24 cellular contexts compared by ENCODE assay signal in genomic region chr9:131521822-131522221, GRCh38. TPM values are rescaled to one million over a fixed set of nuclear protein-coding genes. Genes with fewer than 3 reads are reported as not detected.
DNase-seq lines count a peak whose midpoint lies in the region; ATAC-seq and TF ChIP-seq lines count a peak whose summit lies in the region.
"Had no signal": no experiment of that assay in that cellular context is flagged by ENCODE, and none has a peak within 500 bp of the region (broad histone marks: within the 10 kb centered on the region; RNA-seq: fewer than 3 reads in every experiment).

No MANE protein-coding gene starts in this region.

- no peaks in the 10 kb centered on the region for H3K9me3 Mint-ChIP-seq in natural killer cell
- H3K9me3 Mint-ChIP-seq in natural killer cell treated with Interleukin-12 subunit alpha and Interleukin-12 subunit beta and Interleukin-15 and Interleukin-18, amount 100 ng/mL, for 72 hours = no peaks in the 10 kb centered on the region
- no peaks in the 10 kb centered on the region for H3K9me3 Mint-ChIP-seq in effector memory CD8-positive, alpha-beta T cell
- H3K9me3 Mint-ChIP-seq in stimulated activated naive B cell treated with anti-CD40 and anti-IgM and Interleukin-4, amounts not matched to agents 10 μg/mL and 1 μg/mL and 100 μg/mL, for 72 hours = no peaks in the 10 kb centered on the region
- H3K9me3 Mint-ChIP-seq: CD4-positive, alpha-beta memory T cell; HFFc6 had no signal

- peaks cover 80 to 99% of the 10 kb centered on the region in 2 donors for H3K36me3 ChIP-seq in neuronal stem cell (replicated peaks in 1 of 2; ENCODE audit: control insufficient read depth in 2 of 2, insufficient read depth in 2 of 2, low read length in 2 of 2)

- no peak overlapping the region for H3K4me2 ChIP-seq in neuronal stem cell (ENCODE audit: insufficient read depth, low read length, poor library complexity, severe bottlenecking)
- H3K4me2 ChIP-seq: BLaER1 had no signal

- H3K4me3 Mint-ChIP-seq in natural killer cell = peak overlapping the region; percentile 52
- H3K4me3 Mint-ChIP-seq in natural killer cell treated with Interleukin-12 subunit alpha and Interleukin-12 subunit beta and Interleukin-15 and Interleukin-18, amount 100 ng/mL, for 72 hours = no peak overlapping the region
- no peak overlapping the region for H3K4me3 Mint-ChIP-seq in effector memory CD8-positive, alpha-beta T cell
- H3K4me3 Mint-ChIP-seq in stimulated activated naive B cell treated with anti-CD40 and anti-IgM and Interleukin-4, amounts not matched to agents 10 μg/mL and 1 μg/mL and 100 μg/mL, for 72 hours = no peak overlapping the region
- H3K4me3 Mint-ChIP-seq: CD14-positive monocyte; CD4-positive, alpha-beta memory T cell; HFFc6 had no signal

- H2AFZ ChIP-seq in neuronal stem cell (ENCODE audit: low read length) = no peak overlapping the region
- H2AFZ ChIP-seq: GM23248 had no signal

- no peak for TF ChIP-seq CTCF in natural killer cell (IDR thresholded peaks at IDR 0.05)

- no peak overlapping the region for H3K9ac ChIP-seq in neuronal stem cell (ENCODE audit: low read depth, low read length, poor library complexity)
- H3K9ac ChIP-seq: BLaER1, GM23248 had no signal

- WGBS in neuronal stem cell (ENCODE audit: extremely low coverage in 2 of 2, insufficient read length in 2 of 2, insufficient replicate concordance in 1 of 2), 2 donors = no CpG with 5 or more reads among the region's 13 CpGs

- intact Hi-C loops in natural killer cell (cut with micrococcal nuclease) = no loop called here
- intact Hi-C loops in posterior vena cava (cut with DNase I) = loop anchor here in 1 of 2 donors (5.0 kb wide), 1 partner anchor 1635 kb away; no protein-coding TSS in a partner anchor

- H3K27ac Mint-ChIP-seq in natural killer cell = no peak overlapping the region
- no peak overlapping the region for H3K27ac Mint-ChIP-seq in natural killer cell treated with Interleukin-12 subunit alpha and Interleukin-12 subunit beta and Interleukin-15 and Interleukin-18, amount 100 ng/mL, for 72 hours
- peak overlapping the region; percentile 44 to 60 for H3K27ac Mint-ChIP-seq in effector memory CD8-positive, alpha-beta T cell
- H3K27ac Mint-ChIP-seq in stimulated activated naive B cell treated with anti-CD40 and anti-IgM and Interleukin-4, amounts not matched to agents 10 μg/mL and 1 μg/mL and 100 μg/mL, for 72 hours = peak overlapping the region; percentile 81
- H3K27ac Mint-ChIP-seq: HFFc6 had no signal

- H2AK5ac ChIP-seq in neuronal stem cell (ENCODE audit: low read depth, low read length) = no peak overlapping the region

- no peak overlapping the region for H2BK15ac ChIP-seq in neuronal stem cell (ENCODE audit: low read length)

- H3K4me1 Mint-ChIP-seq in natural killer cell = no peaks in the 10 kb centered on the region
- no peaks in the 10 kb centered on the region for H3K4me1 Mint-ChIP-seq in natural killer cell treated with Interleukin-12 subunit alpha and Interleukin-12 subunit beta and Interleukin-15 and Interleukin-18, amount 100 ng/mL, for 72 hours (ENCODE audit: low read depth in 2 of 2)
- H3K4me1 Mint-ChIP-seq in effector memory CD8-positive, alpha-beta T cell (ENCODE audit: low read depth in 2 of 2) = peaks cover 0 to 1% of the 10 kb centered on the region in 2 donors
- peaks cover 4 to 11% of the 10 kb centered on the region in 2 donors for H3K4me1 Mint-ChIP-seq in stimulated activated naive B cell treated with anti-CD40 and anti-IgM and Interleukin-4, amounts not matched to agents 10 μg/mL and 1 μg/mL and 100 μg/mL, for 72 hours
- H3K4me1 Mint-ChIP-seq: CD14-positive monocyte had no signal

- no peaks in the 10 kb centered on the region for H3K9me3 ChIP-seq in neuronal stem cell (replicated peaks in 1 of 2; ENCODE audit: control insufficient read depth in 2 of 2, insufficient read depth in 1 of 2, low read depth in 1 of 2, low read length in 2 of 2)
- H3K9me3 ChIP-seq: BLaER1 had no signal

- H4K91ac ChIP-seq in neuronal stem cell (ENCODE audit: low read depth, low read length, poor library complexity) = no peak overlapping the region

- H2BK5ac ChIP-seq in neuronal stem cell (ENCODE audit: low read length) = no peak overlapping the region

- no peak overlapping the region for H2BK120ac ChIP-seq in neuronal stem cell (ENCODE audit: low read depth, low read length)

- peaks cover 4% of the 10 kb centered on the region for H3K79me1 ChIP-seq in neuronal stem cell (ENCODE audit: low read depth, low read length)

- H3K27me3 ChIP-seq in neuronal stem cell (ENCODE audit: control insufficient read depth in 3 of 3, insufficient read depth in 3 of 3, low read depth in 1 of 3, low read length in 3 of 3) = no peaks in the 10 kb centered on the region
- H3K27me3 ChIP-seq: BLaER1 had no signal

- H3K14ac ChIP-seq in neuronal stem cell (ENCODE audit: low read length) = no peak overlapping the region

- H3K27ac ChIP-seq in neuronal stem cell (replicated peaks; ENCODE audit: low read length) = no peak overlapping the region
- H3K27ac ChIP-seq: BLaER1, GM23248, HL-60 had no signal

- no peak overlapping the region for H3K18ac ChIP-seq in neuronal stem cell (ENCODE audit: low read length)

- DNase-seq in natural killer cell (no peak), posterior vena cava (ENCODE audit: low spot score) (peak; percentile 67), neuronal stem cell (ENCODE audit: low spot score) (no peak), iPS-NIHi11 (ENCODE audit: low spot score) (no peak)
- DNase-seq in natural killer cell treated with Interleukin-12 subunit alpha and Interleukin-12 subunit beta and Interleukin-15 and Interleukin-18, amount 100 ng/mL, for 72 hours (ENCODE audit: low spot score) = no peak
- DNase-seq in effector memory CD8-positive, alpha-beta T cell = no peak
- no peak for DNase-seq in stimulated activated naive B cell treated with anti-CD40 and anti-IgM and Interleukin-4, amounts not matched to agents 10 μg/mL and 1 μg/mL and 100 μg/mL, for 72 hours
- DNase-seq: 8988T; CD4-positive, alpha-beta memory T cell; DMS153; DMS79; GDM1; GM23248; HFFc6 had no signal

- no peak overlapping the region for H4K8ac ChIP-seq in neuronal stem cell (ENCODE audit: low read depth, low read length)

- no peak for ATAC-seq in natural killer cell
- no peak for ATAC-seq in natural killer cell treated with Interleukin-12 subunit alpha and Interleukin-12 subunit beta and Interleukin-15 and Interleukin-18, amount 100 ng/mL, for 72 hours
- no peak for ATAC-seq in effector memory CD8-positive, alpha-beta T cell (replicated peaks)
- no peak for ATAC-seq in stimulated activated naive B cell treated with anti-CD40 and anti-IgM and Interleukin-4, amounts not matched to agents 10 μg/mL and 1 μg/mL and 100 μg/mL, for 72 hours (replicated peaks)
- ATAC-seq in GM18868 (IDR thresholded peaks at IDR 0.05; ENCODE audit: unreplicated experiment) = no peak
- ATAC-seq: HCT116, K562 had no signal

- no peak overlapping the region for H3K4ac ChIP-seq in neuronal stem cell (ENCODE audit: low read length)

- H2BK12ac ChIP-seq in neuronal stem cell (ENCODE audit: low read length) = no peak overlapping the region

- no peaks in the 10 kb centered on the region for H3K4me1 ChIP-seq in neuronal stem cell (ENCODE audit: control insufficient read depth in 2 of 2, insufficient read depth in 1 of 2, low read depth in 1 of 2, low read length in 2 of 2)

- no peak overlapping the region for H3K4me3 ChIP-seq in neuronal stem cell (ENCODE audit: low read length in 2 of 2)
- H3K4me3 ChIP-seq: BLaER1, GM23248, K562 had no signal

- H3K23ac ChIP-seq in neuronal stem cell (ENCODE audit: low read depth, low read length, poor library complexity) = no peak overlapping the region

- no peaks in the 10 kb centered on the region for H3K36me3 Mint-ChIP-seq in natural killer cell
- H3K36me3 Mint-ChIP-seq in natural killer cell treated with Interleukin-12 subunit alpha and Interleukin-12 subunit beta and Interleukin-15 and Interleukin-18, amount 100 ng/mL, for 72 hours = no peaks in the 10 kb centered on the region
- H3K36me3 Mint-ChIP-seq in effector memory CD8-positive, alpha-beta T cell (ENCODE audit: insufficient read depth) = peaks cover 55% of the 10 kb centered on the region
- H3K36me3 Mint-ChIP-seq in stimulated activated naive B cell treated with anti-CD40 and anti-IgM and Interleukin-4, amounts not matched to agents 10 μg/mL and 1 μg/mL and 100 μg/mL, for 72 hours = peaks cover 42 to 48% of the 10 kb centered on the region in 2 donors

- H3K27me3 Mint-ChIP-seq in natural killer cell (ENCODE audit: low read depth in 2 of 2) = no peaks in the 10 kb centered on the region
- no peaks in the 10 kb centered on the region for H3K27me3 Mint-ChIP-seq in natural killer cell treated with Interleukin-12 subunit alpha and Interleukin-12 subunit beta and Interleukin-15 and Interleukin-18, amount 100 ng/mL, for 72 hours
- H3K27me3 Mint-ChIP-seq in effector memory CD8-positive, alpha-beta T cell = no peaks in the 10 kb centered on the region
- no peaks in the 10 kb centered on the region for H3K27me3 Mint-ChIP-seq in stimulated activated naive B cell treated with anti-CD40 and anti-IgM and Interleukin-4, amounts not matched to agents 10 μg/mL and 1 μg/mL and 100 μg/mL, for 72 hours
- H3K27me3 Mint-ChIP-seq: CD4-positive, alpha-beta memory T cell had no signal

RNA-seq across cellular contexts. Expression of gene UCK1, which starts 9.2 kb away (rescaled TPM):
- total RNA-seq in natural killer cell (10 to 100 TPM; 29.9 to 35.2 (median 30.2) TPM), posterior vena cava (10 to 100 TPM; 16.8 to 18.8 TPM)
- total RNA-seq in natural killer cell treated with Interleukin-12 subunit alpha and Interleukin-12 subunit beta and Interleukin-15 and Interleukin-18, amount 100 ng/mL, for 72 hours = 10 to 100 TPM; 24.9 to 37.4 TPM
- polyA plus RNA-seq in neuronal stem cell (2013, experiment 1 of 2) = 24.3 TPM
- polyA plus RNA-seq in neuronal stem cell (2013, experiment 2 of 2) = 26.2 TPM

RNA-seq across cellular contexts. Expression of gene POMT1, which starts 19.1 kb away (rescaled TPM):
- total RNA-seq in natural killer cell (10 to 100 TPM; 35.5 to 38.8 (median 36.3) TPM), posterior vena cava (10 to 100 TPM; 18.2 to 22.8 TPM)
- total RNA-seq in natural killer cell treated with Interleukin-12 subunit alpha and Interleukin-12 subunit beta and Interleukin-15 and Interleukin-18, amount 100 ng/mL, for 72 hours = 10 to 100 TPM; 30.5 to 53.4 TPM
- 25.6 TPM for polyA plus RNA-seq in neuronal stem cell (2013, experiment 1 of 2)
- 24.1 TPM for polyA plus RNA-seq in neuronal stem cell (2013, experiment 2 of 2)

RNA-seq across cellular contexts. Expression of gene PRRT1B, which starts 23.5 kb away (rescaled TPM):
- not detected for total RNA-seq in natural killer cell
- total RNA-seq in natural killer cell treated with Interleukin-12 subunit alpha and Interleukin-12 subunit beta and Interleukin-15 and Interleukin-18, amount 100 ng/mL, for 72 hours = not detected
- total RNA-seq in posterior vena cava = not detected
- polyA plus RNA-seq in neuronal stem cell (2013, experiment 1 of 2) = not detected
- not detected for polyA plus RNA-seq in neuronal stem cell (2013, experiment 2 of 2)
- total RNA-seq: A673; CD4-positive, alpha-beta memory T cell; Daoy; GM23248; HFFc6; HT1080; K562 had no signal
- polyA plus RNA-seq: AG04450; CD14-positive monocyte; CD4-positive, alpha-beta memory T cell; GM23248; K562 had no signal

Comparison
In these comparisons a context has a peak if more than half of its experiments do, and no peak if none do; other contexts are left out.
1. H3K27ac Mint-ChIP-seq: peak in effector memory CD8-positive, alpha-beta T cell (2 of 2) and stimulated activated naive B cell treated with anti-CD40 and anti-IgM and Interleukin-4, amounts not matched to agents 10 μg/mL and 1 μg/mL and 100 μg/mL, for 72 hours (single experiment); none in natural killer cell (0 of 2) and natural killer cell treated with Interleukin-12 subunit alpha and Interleukin-12 subunit beta and Interleukin-15 and Interleukin-18, amount 100 ng/mL, for 72 hours (0 of 2).